7 cellular contexts compared by ENCODE assay signal in genomic region chr22:19714320-19715252, GRCh38.
A peak's percentile ranks its signal among the peaks of the same experiment; 100 is the strongest.
DNase-seq lines count a peak whose midpoint lies in the region; ATAC-seq lines count a peak whose summit lies in the region.

TSS of gene SEPTIN5 (plus strand) at chr22:19714503. CDS start at chr22:19714589, 86 bp downstream.

- H3K4me1 ChIP-seq in HUES6 (ENCODE audit: control insufficient read depth, insufficient read depth, low read length) (peaks cover 26% of the 10 kb centered on the region), adipocyte (ENCODE audit: control insufficient read depth, insufficient read depth, low read length) (peaks cover 10% of the 10 kb centered on the region), iPS DF 6.9 (ENCODE audit: control insufficient read depth, insufficient read depth, low read length) (peaks cover 9% of the 10 kb centered on the region)

- H3K36me3 ChIP-seq in HUES6 (ENCODE audit: control insufficient read depth, insufficient read depth, low read length) (no peaks in the 10 kb centered on the region), adipocyte (ENCODE audit: control insufficient read depth, insufficient read depth, low read length, severe bottlenecking) (no peaks in the 10 kb centered on the region), iPS DF 6.9 (ENCODE audit: control insufficient read depth, insufficient read depth, low read length) (no peaks in the 10 kb centered on the region; the same call in 1 of the 2 replicates)

- H3K9ac ChIP-seq in HUES6 (ENCODE audit: low read length) (no peak within 1 kb of the TSS), adipocyte (ENCODE audit: low read length) (no peak within 1 kb of the TSS)

- WGBS in iPS DF 6.9 (ENCODE audit: insufficient coverage, insufficient read length): no CpG with 5 or more reads among the region's 104 CpGs

- H3K4me3 ChIP-seq in HUES6 (ENCODE audit: low read depth, low read length) (peak within 1 kb of the TSS; percentile 59), adipocyte (ENCODE audit: low read length) (peak within 1 kb of the TSS; percentile 64), iPS DF 6.9 (ENCODE audit: low read length) (peak within 1 kb of the TSS; percentile 27; the same call in 1 of the 2 replicates), skin epidermis (peak within 1 kb of the TSS; percentile 50 to 72 (median 58))

- DNase-seq in adipocyte (ENCODE audit: low read depth) (peak; percentile 61), iPS DF 6.9 (ENCODE audit: low read depth, low spot score) (no peak)
- DNase-seq in NK-92 treated with Interleukin-12 subunit alpha and Interleukin-12 subunit beta, amount 100 ng/mL, for 24 hours (lab: John Stamatoyannopoulos, UW): no peak

- no peak for ATAC-seq in GM18868 (IDR thresholded peaks at IDR 0.05; ENCODE audit: unreplicated experiment)
- ATAC-seq in HG02981 (IDR thresholded peaks at IDR 0.05; ENCODE audit: unreplicated experiment): no peak

- H3K27me3 ChIP-seq in HUES6 (ENCODE audit: control insufficient read depth, insufficient read depth, low read length) (peaks cover 62% of the 10 kb centered on the region), adipocyte (replicated peaks; ENCODE audit: control insufficient read depth, insufficient read depth, low read length) (peaks cover 19% of the 10 kb centered on the region), iPS DF 6.9 (ENCODE audit: control insufficient read depth, insufficient read depth, low read length) (peaks cover 16% of the 10 kb centered on the region)

- H3K27ac ChIP-seq in HUES6 (ENCODE audit: low read depth, low read length) (no peak within 1 kb of the TSS), iPS DF 6.9 (ENCODE audit: low read length) (no peak within 1 kb of the TSS), skin epidermis (peak within 1 kb of the TSS in 18 of 21 experiments; percentile 4 to 88 (median 70))

- H3K9me3 ChIP-seq in HUES6 (ENCODE audit: control insufficient read depth, insufficient read depth, low read depth, low read length) (no peaks in the 10 kb centered on the region), adipocyte (ENCODE audit: control insufficient read depth, low read length) (no peaks in the 10 kb centered on the region), iPS DF 6.9 (ENCODE audit: control insufficient read depth, insufficient read depth, low read length) (no peaks in the 10 kb centered on the region)

Comparison
In these comparisons a context has a peak if more than half of its experiments do, and no peak if none do; other contexts are left out.
1. H3K27ac ChIP-seq: peak in skin epidermis (18 of 21); none in HUES6 (single experiment) and iPS DF 6.9 (single experiment).
2. Peak in every context shown above with its lines, with median percentiles within 50 percentile points of each other: H3K4me3 ChIP-seq.